ENCODE assay signal across 20 cellular contexts in genomic region chr6:38646166-38646565, GRCh38. TPM values are rescaled to one million over a fixed set of nuclear protein-coding genes. Genes with fewer than 3 reads are reported as not detected.
DNase-seq lines count a peak whose midpoint lies in the region; FAIRE-seq and TF ChIP-seq lines count a peak whose summit lies in the region.
"Had no signal": no experiment of that assay in that cellular context is flagged by ENCODE, and none has a peak within 500 bp of the region (broad histone marks: within the 10 kb centered on the region; RNA-seq: fewer than 3 reads in every experiment).

No MANE protein-coding gene starts in this region.

- no peak overlapping the region for H4K91ac ChIP-seq in H1 (replicated peaks; ENCODE audit: insufficient read length, low read length)

- DNase-seq in BJ (ENCODE audit: low read depth) = peak; percentile 12
- DNase-seq in HAP-1 (ENCODE audit: low spot score in 2 of 2) = peak; percentile 9 to 65
- DNase-seq in NCI-H69 (lab: John Stamatoyannopoulos, UW) = peak; percentile 84
- DNase-seq in H1 (ENCODE audit: low read depth in 1 of 2, low spot score in 2 of 2) = no peak
- no peak for DNase-seq in activated gamma-delta T cell treated with Interleukin-2 at 50 U/mL for 16 hours
- no peak for DNase-seq in colonic mucosa
- DNase-seq in NK-92 (lab: John Stamatoyannopoulos, UW; ENCODE audit: unreplicated experiment) = no peak
- DNase-seq in activated CD4-positive, alpha-beta T cell treated with anti-CD3 and anti-CD28 coated beads, Interleukin-2, amount 50 U/mL, for 4 hours = no peak
- DNase-seq: CD4-positive, alpha-beta memory T cell; cerebellar nuclear complex; hypothalamus; KG1; kidney glomerular epithelial cell; mesenchymal stem cell; NCI-H1092; stimulated activated CD4-positive, alpha-beta T cell treated with anti-CD3 and anti-CD28 coated beads, Interleukin-4, amount 100 ng/mL, for 4 hours had no signal

- H3K79me2 ChIP-seq in H1 (ENCODE audit: control insufficient read depth in 1 of 2, insufficient read depth in 2 of 2, low read length in 2 of 2) = no peaks in the 10 kb centered on the region

- CTCF ChIA-PET in BJ (lab: Yijun Ruan, JAX) = no interaction called here
- CTCF ChIA-PET in H1 (lab: Charles Lee; ENCODE audit: partially characterized antibody) = no interaction called here

- no peaks in the 10 kb centered on the region for H3K79me1 ChIP-seq in H1 (ENCODE audit: low read depth, low read length)

- no peak overlapping the region for H2BK20ac ChIP-seq in H1 (ENCODE audit: low read length)

- no peak overlapping the region for H3K18ac ChIP-seq in H1 (ENCODE audit: extremely low read depth, low read length)

- no peak overlapping the region for H2BK15ac ChIP-seq in H1 (ENCODE audit: low read length)

- H3K4me3 ChIP-seq in BJ (ENCODE audit: low read depth, low read length) (no peak overlapping the region), HAP-1 (no peak overlapping the region), H1 (ENCODE audit: extremely low read depth in 1 of 4, insufficient read depth in 2 of 4, low read depth in 3 of 4, low read length in 4 of 4) (no peak overlapping the region), colonic mucosa (no peak overlapping the region)
- H3K4me3 ChIP-seq: smooth muscle cell had no signal

- POLR2A ChIA-PET in BJ (lab: Charles Lee) = no interaction called here
- POLR2A ChIA-PET in H1 (lab: Charles Lee; ENCODE audit: partially characterized antibody) = no interaction called here

- H3K27me3 ChIP-seq in BJ (ENCODE audit: control insufficient read depth, insufficient read depth, low read length) (no peaks in the 10 kb centered on the region), HAP-1 (ENCODE audit: low read depth) (no peaks in the 10 kb centered on the region), H1 (replicated peaks in 1 of 4; ENCODE audit: control insufficient read depth in 3 of 4, extremely low read depth in 1 of 4, insufficient read depth in 3 of 4, low read length in 3 of 4) (no peaks in the 10 kb centered on the region), colonic mucosa (no peaks in the 10 kb centered on the region)

- H3K23ac ChIP-seq in H1 (ENCODE audit: insufficient read length) = no peak overlapping the region

- no peak overlapping the region for H3K4me2 ChIP-seq in H1 (ENCODE audit: insufficient read depth in 1 of 2, low read depth in 2 of 2, low read length in 2 of 2)
- H3K4me2 ChIP-seq: smooth muscle cell had no signal

- TF ChIP-seq CTCF in BJ (IDR thresholded peaks at IDR 0.05; ENCODE audit: insufficient read depth, low read depth, low read length) (no peak), H1 (IDR thresholded peaks at IDR 0.05; ENCODE audit: control extremely low read depth in 1 of 3, insufficient read depth in 1 of 3, low read depth in 1 of 3, low read length in 3 of 3) (no peak), colonic mucosa (IDR thresholded peaks at IDR 0.05) (no peak)

- H2BK5ac ChIP-seq in H1 (ENCODE audit: low read depth, low read length) = no peak overlapping the region

- H4K8ac ChIP-seq in H1 (ENCODE audit: extremely low read depth, insufficient read depth, low read length) = no peak overlapping the region

- no peaks in the 10 kb centered on the region for H4K20me1 ChIP-seq in H1 (replicated peaks in 1 of 2; ENCODE audit: control insufficient read depth in 1 of 2, insufficient read depth in 2 of 2, low read length in 2 of 2)

- H2AFZ ChIP-seq in H1 (ENCODE audit: low read length) = no peak overlapping the region

- no peak overlapping the region for H3K4ac ChIP-seq in H1 (replicated peaks; ENCODE audit: insufficient read length, low read depth, low read length)

- no peak for TF ChIP-seq RAD21 in H1 (IDR thresholded peaks at IDR 0.05 in 1 of 2, conservative IDR thresholded peaks at IDR 0.05 in 1 of 2; ENCODE audit: low read depth in 2 of 2, low read length in 2 of 2)

- H3K36me3 ChIP-seq in BJ (ENCODE audit: control insufficient read depth, insufficient read depth, low read length) = no peaks in the 10 kb centered on the region; the same call in 1 of the 2 replicates
- no peaks in the 10 kb centered on the region for H3K36me3 ChIP-seq in HAP-1 (replicated peaks)
- H3K36me3 ChIP-seq in H1 (ENCODE audit: control insufficient read depth in 2 of 4, insufficient read depth in 4 of 4, low read length in 3 of 4) = no peaks in the 10 kb centered on the region
- no peaks in the 10 kb centered on the region for H3K36me3 ChIP-seq in colonic mucosa

- no peak overlapping the region for H2BK120ac ChIP-seq in H1 (replicated peaks; ENCODE audit: low read depth, low read length)

- no peak for TF ChIP-seq POLR2A in H1 (IDR thresholded peaks at IDR 0.05; ENCODE audit: control extremely low read depth in 1 of 2, low read depth in 2 of 2, low read length in 2 of 2)

- no peak overlapping the region for H3K14ac ChIP-seq in H1 (ENCODE audit: insufficient read length)

- intact Hi-C loops in colonic mucosa (cut with DNase I) = no loop called here

- in situ Hi-C loops in HAP-1 (cut with MboI; ENCODE audit: low sequenced_read_pairs) = no loop called here

- H2BK12ac ChIP-seq in H1 (ENCODE audit: low read depth, low read length) = no peak overlapping the region

- no peak overlapping the region for H4K5ac ChIP-seq in H1 (ENCODE audit: insufficient read length, low read depth, low read length)

- H3K9me3 ChIP-seq in HAP-1 (no peaks in the 10 kb centered on the region), H1 (ENCODE audit: insufficient read depth in 2 of 2, low read depth in 1 of 2, low read length in 1 of 2) (no peaks in the 10 kb centered on the region), colonic mucosa (no peaks in the 10 kb centered on the region)

- H3K23me2 ChIP-seq in H1 (ENCODE audit: low read depth, low read length) = no peaks in the 10 kb centered on the region

- H2AK5ac ChIP-seq in H1 (ENCODE audit: low read depth, low read length) = no peak overlapping the region

- no peak overlapping the region for H3K9ac ChIP-seq in H1 (replicated peaks in 1 of 4; ENCODE audit: extremely low read depth in 1 of 4, low read depth in 3 of 4, low read length in 3 of 4)
- no peak overlapping the region for H3K9ac ChIP-seq in colonic mucosa (ENCODE audit: low read depth in 2 of 2, low read length in 2 of 2)

- no peak overlapping the region for H3K56ac ChIP-seq in H1 (replicated peaks; ENCODE audit: insufficient read length, low read depth, low read length)

- H3K4me1 ChIP-seq in HAP-1 (peaks cover 10% of the 10 kb centered on the region), H1 (replicated peaks in 1 of 4; ENCODE audit: control insufficient read depth in 3 of 4, insufficient read depth in 4 of 4, low read length in 3 of 4) (peaks cover 0 to 4% (median 2%) of the 10 kb centered on the region in 4 experiments; a peak in 2 of 7 replicates), colonic mucosa (no peaks in the 10 kb centered on the region)

- TF ChIP-seq EP300 in H1 (IDR thresholded peaks at IDR 0.05; ENCODE audit: borderline replicate concordance in 1 of 2, low read depth in 2 of 2, low read length in 2 of 2) = no peak

- no peak for FAIRE-seq in H1 (lab: Jason Lieb, UNC)
- FAIRE-seq: endometrium, GM19239, urothelium cell line had no signal

- H3K27ac ChIP-seq in H1 (ENCODE audit: low read depth, low read length) (no peak overlapping the region), colonic mucosa (no peak overlapping the region)

- WGBS in H1 (ENCODE audit: extremely low coverage in 1 of 2, insufficient coverage in 1 of 2, insufficient read length in 1 of 2, insufficient replicate concordance in 2 of 2, low coverage in 1 of 2, low lambda C conversion rate in 2 of 2, missing lambda C conversion rate in 1 of 2), 2 experiments = 100% methylated on average over 1 of the region's 1 CpG; no CpG with 5 or more reads in 1 of the 2 experiments

TF ChIP-seq in H1, 55 proteins besides CTCF, POLR2A, EP300 and RAD21:
- TF ChIP-seq TCF12 (IDR thresholded peaks at IDR 0.05; ENCODE audit: low read depth, low read length) = no peak
- TF ChIP-seq JUND (IDR thresholded peaks at IDR 0.05; ENCODE audit: low read length) = peak; percentile 64; the same call in 1 of the 2 replicates
- no peak for TF ChIP-seq NANOG (IDR thresholded peaks at IDR 0.05; ENCODE audit: insufficient read depth, low read depth, low read length, poor library complexity, severe bottlenecking)

RNA-seq across cellular contexts. Expression of gene BTBD9, which starts 6.4 kb away (rescaled TPM):
- polyA plus RNA-seq in BJ (2011; rRNA removed) (5.4 and 6.1 TPM in 2 replicates), H1 (2011; rRNA removed) (0.92 and 1.0 TPM in 2 replicates)
- polyA minus RNA-seq in BJ (2011; rRNA and poly(A)+ RNA removed) = 12.9 and 17.1 TPM in 2 replicates
- 4.1 and 5.3 TPM in 2 replicates for total RNA-seq in H1 (2021; fragmentation: NEBNext Ultra II Directional; extraction: Animal tissue kit (Norgen Biotek cat#: 25700))
- polyA plus RNA-seq in H1 (2011; cell fraction: cytosol; rRNA removed) = 0.97 TPM
- 1.6 TPM for polyA plus RNA-seq in H1 (2011; cell fraction: nucleus; rRNA removed)
- polyA plus RNA-seq in H1 (2012, experiment 1 of 2) = 1.4 to 2.2 TPM (median 1.7 TPM) in 4 replicates
- 0.41 TPM for polyA plus RNA-seq in H1 (2012, experiment 2 of 2)
- 0.83 TPM for polyA plus RNA-seq in H1 (2013, experiment 1 of 2)
- polyA plus RNA-seq in H1 (2013, experiment 2 of 2) = 0.81 TPM
- 14.9 and 16.3 TPM in 2 replicates for polyA minus RNA-seq in H1 (2011; rRNA and poly(A)+ RNA removed)
- polyA minus RNA-seq in H1 (2011; cell fraction: cytosol; rRNA and poly(A)+ RNA removed) = 1.3 TPM
- polyA minus RNA-seq in H1 (2011; cell fraction: nucleus; rRNA and poly(A)+ RNA removed) = 39.9 TPM
- total RNA-seq in colonic mucosa = 10 to 100 TPM; 15.3 to 23.6 TPM

RNA-seq across cellular contexts. Expression of gene GLO1, which starts 56.8 kb away (rescaled TPM):
- polyA plus RNA-seq in BJ (2011; rRNA removed) (41.9 and 82.3 TPM in 2 replicates), H1 (2011; rRNA removed) (52.8 and 104 TPM in 2 replicates)
- polyA minus RNA-seq in BJ (2011; rRNA and poly(A)+ RNA removed) = 10.7 and 10.9 TPM in 2 replicates
- total RNA-seq in H1 (2021; fragmentation: NEBNext Ultra II Directional; extraction: Animal tissue kit (Norgen Biotek cat#: 25700)) = 161 and 170 TPM in 2 replicates
- polyA plus RNA-seq in H1 (2011; cell fraction: cytosol; rRNA removed) = 99.7 TPM
- 26.5 TPM for polyA plus RNA-seq in H1 (2011; cell fraction: nucleus; rRNA removed)
- 89.2 to 156 TPM (median 95.2 TPM) in 4 replicates for polyA plus RNA-seq in H1 (2012, experiment 1 of 2)
- 28.9 TPM for polyA plus RNA-seq in H1 (2012, experiment 2 of 2)
- 185 TPM for polyA plus RNA-seq in H1 (2013, experiment 1 of 2)
- 191 TPM for polyA plus RNA-seq in H1 (2013, experiment 2 of 2)
- polyA minus RNA-seq in H1 (2011; rRNA and poly(A)+ RNA removed) = 40.6 and 63.9 TPM in 2 replicates
- 49.9 TPM for polyA minus RNA-seq in H1 (2011; cell fraction: cytosol; rRNA and poly(A)+ RNA removed)
- 22.1 TPM for polyA minus RNA-seq in H1 (2011; cell fraction: nucleus; rRNA and poly(A)+ RNA removed)
- total RNA-seq in colonic mucosa = 10 to 100 TPM; 68.7 to 70.8 TPM

Comparison
In these comparisons a context has a peak if more than half of its experiments do, and no peak if none do; other contexts are left out.
1. DNase-seq: peak in BJ (single experiment), HAP-1 (2 of 2) and NCI-H69 (single experiment); none in H1 (0 of 2), activated gamma-delta T cell treated with Interleukin-2 at 50 U/mL for 16 hours (single experiment), colonic mucosa (single experiment), NK-92 (single experiment) and activated CD4-positive, alpha-beta T cell treated with anti-CD3 and anti-CD28 coated beads, Interleukin-2, amount 50 U/mL, for 4 hours (0 of 2).